8 cellular contexts compared by ENCODE assay signal in the genomic region with DNA sequence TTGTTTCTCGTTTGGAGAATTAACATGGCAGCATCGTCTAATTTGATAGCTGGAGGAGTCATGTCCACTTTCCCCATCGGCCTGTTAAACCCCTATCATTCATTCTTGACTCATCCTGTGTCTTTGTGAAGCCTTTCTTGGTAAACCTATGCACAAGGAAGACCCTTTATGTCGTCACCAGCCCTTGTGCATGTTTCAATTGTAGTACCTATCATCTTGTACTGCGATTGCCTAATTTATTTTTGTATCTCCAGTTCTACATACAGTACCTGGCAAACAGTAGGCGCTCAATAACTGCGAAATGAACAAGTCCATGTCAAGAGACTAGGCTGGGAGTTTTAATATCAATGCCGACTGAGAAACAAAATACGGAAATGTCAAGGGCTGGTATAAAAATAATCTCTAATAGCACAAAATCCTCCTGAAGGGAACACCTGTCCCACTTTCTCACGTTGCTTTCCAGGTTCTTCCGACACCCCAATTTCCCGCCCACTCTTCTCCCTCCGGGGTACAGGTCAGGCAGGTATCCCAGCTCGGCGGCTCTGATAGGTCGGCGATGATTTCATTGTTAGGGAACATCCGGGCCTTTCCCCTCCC. TPM values are rescaled to one million over a fixed set of nuclear protein-coding genes. Genes with fewer than 3 reads are reported as not detected.
DNase-seq lines count a peak whose midpoint lies in the region; ATAC-seq, FAIRE-seq and TF ChIP-seq lines count a peak whose summit lies in the region.

No MANE protein-coding gene starts in this region.

- H3K9me3 Mint-ChIP-seq in activated T-cell treated with anti-CD3 and anti-CD28 coated beads, Interleukin-2, amount 50 U/mL, for 72 hours: no peaks in the 10 kb centered on the region
- peaks cover 5% of the 10 kb centered on the region for H3K9me3 Mint-ChIP-seq in type B pancreatic cell

- DNase-seq in activated T-cell treated with anti-CD3 and anti-CD28 coated beads, Interleukin-2, amount 50 U/mL, for 72 hours: no peak
- DNase-seq in activated T-cell treated with anti-CD3 and anti-CD28 coated beads, Interleukin-2, amount 50 U/mL, for 1 hour: no peak
- DNase-seq in adrenal gland: peak in 1 of 7 donors; percentile 28
- no peak for DNase-seq in right lobe of liver
- no peak for DNase-seq in type B pancreatic cell (ENCODE audit: extremely low spot score, unreplicated experiment)
- DNase-seq in COLO668 (lab: John Stamatoyannopoulos, UW; ENCODE audit: unreplicated experiment): no peak
- no peak for DNase-seq in H54 (ENCODE audit: insufficient read length, low spot score)
- DNase-seq in NCI-H128 (lab: John Stamatoyannopoulos, UW; ENCODE audit: unreplicated experiment): no peak

- H3K27ac Mint-ChIP-seq in activated T-cell treated with anti-CD3 and anti-CD28 coated beads, Interleukin-2, amount 50 U/mL, for 72 hours: peak overlapping the region; percentile 90
- peak overlapping the region; percentile 99 for H3K27ac Mint-ChIP-seq in type B pancreatic cell

- H3K27me3 Mint-ChIP-seq in activated T-cell treated with anti-CD3 and anti-CD28 coated beads, Interleukin-2, amount 50 U/mL, for 72 hours (ENCODE audit: low read depth): no peaks in the 10 kb centered on the region
- no peaks in the 10 kb centered on the region for H3K27me3 Mint-ChIP-seq in type B pancreatic cell

- no peak for FAIRE-seq in H54 (lab: Jason Lieb, UNC)

- H3K9me3 ChIP-seq in adrenal gland (replicated peaks in 1 of 3) (no peaks in the 10 kb centered on the region), right lobe of liver (no peaks in the 10 kb centered on the region)

- WGBS in adrenal gland, 4 donors: 27 to 32% (median 31%) methylated on average over 17 to 18 of the region's 18 CpGs
- 30% methylated on average over 18 of the region's 18 CpGs for WGBS in right lobe of liver (ENCODE audit: insufficient coverage, low coverage, low lambda C conversion rate, missing lambda C conversion rate)

- no peaks in the 10 kb centered on the region for H3K27me3 ChIP-seq in adrenal gland
- no peaks in the 10 kb centered on the region for H3K27me3 ChIP-seq in right lobe of liver

- H3K36me3 ChIP-seq in adrenal gland (replicated peaks in 1 of 2) (no peaks in the 10 kb centered on the region), right lobe of liver (no peaks in the 10 kb centered on the region)

- ATAC-seq in activated T-cell treated with anti-CD3 and anti-CD28 coated beads, Interleukin-2, amount 50 U/mL, for 72 hours (replicated peaks in 1 of 2): no peak
- no peak for ATAC-seq in right lobe of liver

- H3K4me3 ChIP-seq in adrenal gland (peak overlapping the region in 3 of 4 donors; percentile 9 to 75 (median 69)), right lobe of liver (peak overlapping the region; percentile 44 to 52 (median 48))

- peaks cover 29% of the 10 kb centered on the region for H3K4me1 Mint-ChIP-seq in activated T-cell treated with anti-CD3 and anti-CD28 coated beads, Interleukin-2, amount 50 U/mL, for 72 hours (ENCODE audit: low read depth)
- peaks cover 22% of the 10 kb centered on the region for H3K4me1 Mint-ChIP-seq in type B pancreatic cell (ENCODE audit: unreplicated experiment)

- intact Hi-C loops in adrenal gland (cut with DNase I): loop anchor here in 1 of 2 donors (10.0 kb wide), 1 partner anchor 83 kb away; no protein-coding TSS in a partner anchor
- intact Hi-C loops in right lobe of liver (cut with DNase I): no loop called here

- TF ChIP-seq CTCF in adrenal gland (IDR thresholded peaks at IDR 0.05) (no peak), right lobe of liver (IDR thresholded peaks at IDR 0.05) (no peak), type B pancreatic cell (conservative IDR thresholded peaks at IDR 0.05) (no peak)

- peaks cover 14 to 29% of the 10 kb centered on the region in 2 donors for H3K4me1 ChIP-seq in adrenal gland (replicated peaks in 1 of 2)
- H3K4me1 ChIP-seq in right lobe of liver: peaks cover 0 to 15% (median 6%) of the 10 kb centered on the region in 4 donors

- TF ChIP-seq POLR2A in adrenal gland (IDR thresholded peaks at IDR 0.05) (no peak), right lobe of liver (IDR thresholded peaks at IDR 0.05) (no peak), H54 (IDR thresholded peaks at IDR 0.05; ENCODE audit: low read depth, low read length) (no peak)

- peaks cover 8% of the 10 kb centered on the region in 2 donors for H3K36me3 Mint-ChIP-seq in activated T-cell treated with anti-CD3 and anti-CD28 coated beads, Interleukin-2, amount 50 U/mL, for 72 hours (ENCODE audit: insufficient read depth in 2 of 2)
- H3K36me3 Mint-ChIP-seq in type B pancreatic cell: peaks cover 8% of the 10 kb centered on the region

- peak overlapping the region; percentile 95 to 98 for H3K4me3 Mint-ChIP-seq in activated T-cell treated with anti-CD3 and anti-CD28 coated beads, Interleukin-2, amount 50 U/mL, for 72 hours
- H3K4me3 Mint-ChIP-seq in type B pancreatic cell: peak overlapping the region; percentile 99

- H3K27ac ChIP-seq in adrenal gland: peak overlapping the region; percentile 92 to 99 (median 98)
- peak overlapping the region; percentile 93 to 95 (median 93) for H3K27ac ChIP-seq in right lobe of liver

RNA-seq across cellular contexts. Expression of gene PPM1B, which starts 1.3 kb away (rescaled TPM):
- 10 to 100 TPM; 47.6 to 60.1 TPM for total RNA-seq in activated T-cell treated with anti-CD3 and anti-CD28 coated beads, Interleukin-2, amount 50 U/mL, for 72 hours
- 10 to 100 TPM; 12.5 to 44.9 (median 35.1) TPM for total RNA-seq in adrenal gland
- polyA plus RNA-seq in adrenal gland: 10 to 100 TPM; 12.2 to 36.4 (median 13.4) TPM
- 10 to 100 TPM; 20.4 to 43.3 (median 27.8) TPM for total RNA-seq in right lobe of liver
- total RNA-seq in type B pancreatic cell (ENCODE audit: low replicate concordance): 39.8 and 42.5 TPM in 2 replicates
